Comparison of ENCODE assay signal across 23 cellular contexts in genomic region chr2:189274412-189274811, GRCh38.
A peak's percentile ranks its signal among the peaks of the same experiment; 100 is the strongest.
DNase-seq lines count a peak whose midpoint lies in the region; ATAC-seq and TF ChIP-seq lines count a peak whose summit lies in the region.
"Had no signal": no experiment of that assay in that cellular context is flagged by ENCODE, and none has a peak within 500 bp of the region (broad histone marks: within the 10 kb centered on the region; RNA-seq: fewer than 3 reads in every experiment).

No MANE protein-coding gene starts in this region.

- H3K4me1 Mint-ChIP-seq in GM23338 (no peaks in the 10 kb centered on the region), nephron (peaks cover 10% of the 10 kb centered on the region)

- no peaks in the 10 kb centered on the region for H3K27me3 Mint-ChIP-seq in GM23338 (ENCODE audit: insufficient read depth, low read depth, poor library complexity)
- H3K27me3 Mint-ChIP-seq in nephron (ENCODE audit: low read depth), result no peaks in the 10 kb centered on the region

- H3K4me2 ChIP-seq in SK-N-SH (no peak overlapping the region), GM23338 (no peak overlapping the region), mammary epithelial cell (ENCODE audit: insufficient read depth, low read depth, low read length) (no peak overlapping the region)
- H3K4me2 ChIP-seq: PC-9 had no signal

- H3K9me3 ChIP-seq in SK-N-SH (no peaks in the 10 kb centered on the region), mammary epithelial cell (replicated peaks; ENCODE audit: insufficient read depth, low read length) (no peaks in the 10 kb centered on the region)

- no peak for TF ChIP-seq EP300 in SK-N-SH (IDR thresholded peaks at IDR 0.05; ENCODE audit: borderline replicate concordance in 1 of 2, low read depth in 1 of 2, low read length in 1 of 2)

- H3K9ac ChIP-seq in SK-N-SH (peak overlapping the region; percentile 33; the same call in 1 of the 2 replicates), mammary epithelial cell (ENCODE audit: insufficient read depth, low read length) (no peak overlapping the region)

- H3K4me3 Mint-ChIP-seq in GM23338 (no peak overlapping the region), nephron (no peak overlapping the region)

- H3K36me3 ChIP-seq in SK-N-SH (replicated peaks in 1 of 2; ENCODE audit: control insufficient read depth in 1 of 2, insufficient read depth in 2 of 2, low read length in 1 of 2) (peaks cover 0 to 6% of the 10 kb centered on the region in 2 experiments), GM23338 (ENCODE audit: insufficient read depth) (no peaks in the 10 kb centered on the region), mammary epithelial cell (ENCODE audit: insufficient read depth, low read length) (no peaks in the 10 kb centered on the region)

- H3K27me3 ChIP-seq in SK-N-SH (ENCODE audit: insufficient read depth), result no peaks in the 10 kb centered on the region
- no peaks in the 10 kb centered on the region for H3K27me3 ChIP-seq in GM23338 (ENCODE audit: insufficient read depth)
- H3K27me3 ChIP-seq in mammary epithelial cell (ENCODE audit: insufficient read depth, low read length), result no peaks in the 10 kb centered on the region

- ATAC-seq in SK-N-SH treated with all-trans-retinoic acid at 6 μM for 48 hours (no peak), GM23338 (no peak), GM18511 (IDR thresholded peaks at IDR 0.05; ENCODE audit: unreplicated experiment) (no peak), GM21717 (IDR thresholded peaks at IDR 0.05; ENCODE audit: unreplicated experiment) (no peak)

- no TSS peak for BruUV-seq in mammary epithelial cell (replicated peaks; lab: Mats Ljungman, UMichigan)

- peaks cover 0 to 11% of the 10 kb centered on the region in 2 experiments; a peak in 2 of 4 replicates for H3K4me1 ChIP-seq in SK-N-SH (ENCODE audit: control insufficient read depth in 1 of 2, insufficient read depth in 2 of 2, low read depth in 1 of 2, low read length in 1 of 2)
- H3K4me1 ChIP-seq in GM23338 (ENCODE audit: insufficient read depth), result no peaks in the 10 kb centered on the region
- H3K4me1 ChIP-seq in mammary epithelial cell (ENCODE audit: insufficient read depth, low read length), result peaks cover 6% of the 10 kb centered on the region

- intact Hi-C loops in mammary epithelial cell (cut with micrococcal nuclease), result no loop called here

- no peak for DNase-seq in SK-N-SH
- DNase-seq in GM23338 (ENCODE audit: low spot score), result no peak
- DNase-seq in mammary epithelial cell, result no peak
- no peak for DNase-seq in NCI-H345 (lab: John Stamatoyannopoulos, UW)
- DNase-seq: DMS53, GDM1, H7, MM.1S, NCI-H1048, NCI-H1417 treated with DMSO at 0.1 percent for 48 hours, NCI-H187 treated with DMSO at 0.1 percent for 48 hours, NCI-H2227 treated with DMSO at 0.1 percent for 48 hours, NCI-H510A treated with DMSO at 0.1 percent for 48 hours, NCI-H748 treated with DMSO at 0.1 percent for 48 hours, PC-9, SHP77 treated with DMSO at 0.1 percent for 48 hours had no signal

- H3K27ac Mint-ChIP-seq in GM23338 (no peak overlapping the region), nephron (peak overlapping the region; percentile 20 to 80 (median 51))

- POLR2A ChIA-PET in SK-N-SH (lab: Yijun Ruan, JAX), result no interaction called here

- H3K9me2 ChIP-seq in SK-N-SH (no peaks in the 10 kb centered on the region), GM23338 (ENCODE audit: insufficient read depth) (no peaks in the 10 kb centered on the region; the same call in 1 of the 2 replicates)

- H3K79me2 ChIP-seq in SK-N-SH (ENCODE audit: insufficient read depth), result no peaks in the 10 kb centered on the region; the same call in 1 of the 2 replicates
- no peaks in the 10 kb centered on the region for H3K79me2 ChIP-seq in GM23338 (replicated peaks; ENCODE audit: insufficient read depth)
- H3K79me2 ChIP-seq in mammary epithelial cell (ENCODE audit: insufficient read depth, low read length), result no peaks in the 10 kb centered on the region

- H2AFZ ChIP-seq in SK-N-SH (ENCODE audit: low read depth) (peak overlapping the region; percentile 69; the same call in 1 of the 2 replicates), GM23338 (0 out of 2 replicates have a peak overlapping the region, but pooled peaks have one; percentile 61), mammary epithelial cell (ENCODE audit: low read depth, low read length) (peak overlapping the region; percentile 42)
- H2AFZ ChIP-seq: PC-9 had no signal

- in situ Hi-C loops in mammary epithelial cell (cut with MboI; ENCODE audit: low sequenced_read_pairs in 2 of 2), result no loop called here

- no peaks in the 10 kb centered on the region for H4K20me1 ChIP-seq in SK-N-SH (ENCODE audit: insufficient read depth)
- H4K20me1 ChIP-seq in GM23338 (replicated peaks; ENCODE audit: insufficient read depth), result no peaks in the 10 kb centered on the region
- no peaks in the 10 kb centered on the region for H4K20me1 ChIP-seq in mammary epithelial cell (ENCODE audit: insufficient read depth, low read length)

- no peak for TF ChIP-seq RAD21 in SK-N-SH (IDR thresholded peaks at IDR 0.05; ENCODE audit: low read length)

- H3F3A ChIP-seq in SK-N-SH (replicated peaks; ENCODE audit: insufficient read depth) (peaks cover 46% of the 10 kb centered on the region), GM23338 (replicated peaks; ENCODE audit: low read depth) (no peaks in the 10 kb centered on the region)

- CTCF ChIA-PET in SK-N-SH (lab: Yijun Ruan, JAX) (interaction anchor here (1.2 to 1.6 kb wide), 3 partner anchors 13 to 131 kb away, joined by 3 to 5 read pairs (median 3); no protein-coding TSS in a partner anchor), mammary epithelial cell (lab: Charles Lee; ENCODE audit: low non-redundant PET) (no interaction called here)

- H3K9me3 Mint-ChIP-seq in GM23338 (no peaks in the 10 kb centered on the region; the same call in 1 of the 3 replicates), nephron (peaks cover 5% of the 10 kb centered on the region)

- peak overlapping the region; percentile 47 to 96 for H3K27ac ChIP-seq in SK-N-SH (ENCODE audit: low read depth in 2 of 2, low read length in 1 of 2)
- no peak overlapping the region for H3K27ac ChIP-seq in GM23338 (ENCODE audit: low read depth)
- H3K27ac ChIP-seq in mammary epithelial cell (ENCODE audit: insufficient read depth, low read depth, low read length), result no peak overlapping the region
- H3K27ac ChIP-seq: 22Rv1, C4-2B, PC-9, RWPE1 had no signal

- TF ChIP-seq CTCF in SK-N-SH (IDR thresholded peaks at IDR 0.05) (no peak), GM23338 (conservative IDR thresholded peaks at IDR 0.05; ENCODE audit: low read depth in 2 of 2) (no peak), mammary epithelial cell (conservative IDR thresholded peaks at IDR 0.05 in 1 of 2, IDR thresholded peaks at IDR 0.05 in 1 of 2; ENCODE audit: extremely low read depth in 1 of 2, insufficient read depth in 1 of 2, low read depth in 1 of 2, low read length in 2 of 2) (no peak), nephron (IDR thresholded peaks at IDR 0.05; ENCODE audit: unreplicated experiment in 3 of 3) (no peak)

- H3K4me3 ChIP-seq in SK-N-SH (ENCODE audit: low read depth in 2 of 2, low read length in 1 of 2), result no peak overlapping the region
- H3K4me3 ChIP-seq in GM23338, result no peak overlapping the region
- no peak overlapping the region for H3K4me3 ChIP-seq in mammary epithelial cell (replicated peaks in 1 of 3; ENCODE audit: insufficient read depth in 1 of 3, low read depth in 2 of 3, low read length in 3 of 3)
- H3K4me3 ChIP-seq: PC-9 had no signal

- H3K36me3 Mint-ChIP-seq in GM23338 (ENCODE audit: low read depth), result no peaks in the 10 kb centered on the region
- H3K36me3 Mint-ChIP-seq in nephron (ENCODE audit: low read depth), result no peaks in the 10 kb centered on the region

- dilution Hi-C loops in mammary epithelial cell (cut with HindIII; ENCODE audit: low sequenced_read_pairs), result no loop called here

TF ChIP-seq in SK-N-SH, 30 proteins besides CTCF, POLR2A, EP300 and RAD21 (continues in another document):
- TF ChIP-seq, protein P1, sequence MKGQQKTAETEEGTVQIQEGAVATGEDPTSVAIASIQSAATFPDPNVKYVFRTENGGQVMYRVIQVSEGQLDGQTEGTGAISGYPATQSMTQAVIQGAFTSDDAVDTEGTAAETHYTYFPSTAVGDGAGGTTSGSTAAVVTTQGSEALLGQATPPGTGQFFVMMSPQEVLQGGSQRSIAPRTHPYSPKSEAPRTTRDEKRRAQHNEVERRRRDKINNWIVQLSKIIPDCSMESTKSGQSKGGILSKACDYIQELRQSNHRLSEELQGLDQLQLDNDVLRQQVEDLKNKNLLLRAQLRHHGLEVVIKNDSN (IDR thresholded peaks at IDR 0.05; ENCODE audit: borderline replicate concordance, low read depth), result no peak
- no peak for TF ChIP-seq ELF1 (IDR thresholded peaks at IDR 0.05)
- TF ChIP-seq CHD2 (IDR thresholded peaks at IDR 0.05; ENCODE audit: low read length, partially characterized antibody), result no peak
- TF ChIP-seq RXRA (IDR thresholded peaks at IDR 0.05; ENCODE audit: borderline replicate concordance, low read depth), result no peak
- no peak for TF ChIP-seq FOXM1 (IDR thresholded peaks at IDR 0.05; ENCODE audit: low read depth)

TF ChIP-seq in SK-N-SH treated with all-trans-retinoic acid at 6 μM for 48 hours, 23 proteins besides CTCF, POLR2A, EP300 and RAD21:
- TF ChIP-seq TCF4 (CRISPR knock-in tag; IDR thresholded peaks at IDR 0.05; ENCODE audit: borderline replicate concordance), result no peak
- no peak for TF ChIP-seq ZC3H10 (CRISPR knock-in tag; IDR thresholded peaks at IDR 0.05)
- no peak for TF ChIP-seq SNAI2 (CRISPR knock-in tag; IDR thresholded peaks at IDR 0.05)

TF ChIP-seq in GM23338, 12 proteins besides CTCF, POLR2A, EP300 and RAD21 (continues in another document):
- no peak for TF ChIP-seq STAT1 (IDR thresholded peaks at IDR 0.05; ENCODE audit: unreplicated experiment)

Comparison
In these comparisons a context has a peak if more than half of its experiments do, and no peak if none do; other contexts are left out.
1. H3K27ac ChIP-seq: peak in SK-N-SH (2 of 2); none in GM23338 (single experiment) and mammary epithelial cell (single experiment).
2. Peak in every context shown above with its lines, with median percentiles within 50 percentile points of each other: H2AFZ ChIP-seq.